1 cellular context compared by ENCODE assay signal in genomic region chr11:111063711-111064110, GRCh38.
TF ChIP-seq lines count a peak whose summit lies in the region.

No MANE protein-coding gene starts in this region.

TF ChIP-seq in SK-N-SH treated with all-trans-retinoic acid at 6 μM for 48 hours, 23 proteins besides CTCF, POLR2A, EP300 and RAD21 (continued from another document):
- TF ChIP-seq TSHZ2 (CRISPR knock-in tag; IDR thresholded peaks at IDR 0.05) = no peak
- TF ChIP-seq ZNF565 (CRISPR knock-in tag; conservative IDR thresholded peaks at IDR 0.05; ENCODE audit: low read depth) = no peak
- no peak for TF ChIP-seq ZNF70 (CRISPR knock-in tag; IDR thresholded peaks at IDR 0.05)
- TF ChIP-seq POU6F1 (CRISPR knock-in tag; IDR thresholded peaks at IDR 0.05; ENCODE audit: borderline replicate concordance, low read depth) = no peak
- TF ChIP-seq ZC3H10 (CRISPR knock-in tag; IDR thresholded peaks at IDR 0.05) = no peak
- no peak for TF ChIP-seq TOX (CRISPR knock-in tag; IDR thresholded peaks at IDR 0.05; ENCODE audit: borderline replicate concordance)
TF ChIP-seq in SK-N-SH treated with all-trans-retinoic acid at 6 μM for 48 hours: peak in this region for 0.
